In the genomic region with DNA sequence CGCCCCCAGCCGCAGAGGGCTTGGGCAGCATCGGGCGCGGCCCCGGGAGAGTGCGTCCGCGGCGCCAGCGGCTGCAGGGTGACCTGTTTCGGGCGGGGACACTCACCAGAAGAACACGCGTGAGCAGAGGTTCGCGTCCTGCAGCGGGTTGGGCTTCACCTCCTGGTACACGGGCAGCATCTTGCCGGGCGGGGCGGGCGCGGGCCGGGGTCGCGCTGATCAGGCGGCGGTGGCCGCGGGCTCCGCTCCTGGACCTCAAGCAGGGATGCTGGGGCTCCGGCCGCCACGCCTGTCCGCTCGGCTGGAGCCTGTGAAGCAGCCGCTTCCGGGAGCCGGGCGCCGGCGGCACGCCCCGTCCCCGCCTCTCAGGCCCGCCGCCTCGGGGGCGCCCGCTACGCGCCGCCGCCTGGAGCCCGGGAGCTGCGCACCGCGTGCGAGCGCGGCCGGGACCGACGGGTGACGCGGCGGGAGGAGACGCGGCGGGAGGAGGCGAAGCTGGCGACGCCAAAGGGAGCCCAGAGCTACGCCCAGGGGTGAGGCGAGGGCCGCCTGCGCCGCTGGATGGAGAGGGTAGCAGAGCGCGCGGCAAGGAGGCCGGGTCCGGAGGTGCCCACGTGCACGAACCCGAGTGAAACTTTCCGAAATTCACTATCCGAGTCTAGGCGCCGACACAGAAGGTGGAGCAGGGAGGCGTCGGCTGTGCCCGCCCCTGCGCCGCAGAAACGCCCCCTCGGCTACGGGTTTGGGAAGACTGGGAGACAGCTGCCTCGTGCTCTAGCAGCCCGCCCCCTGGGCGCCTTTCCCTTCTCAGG, we compare ENCODE assay signal across 1 cellular context.
A peak's percentile ranks its signal among the peaks of the same experiment; 100 is the strongest.
TF ChIP-seq lines count a peak whose summit lies in the region.

A gene with protein sequence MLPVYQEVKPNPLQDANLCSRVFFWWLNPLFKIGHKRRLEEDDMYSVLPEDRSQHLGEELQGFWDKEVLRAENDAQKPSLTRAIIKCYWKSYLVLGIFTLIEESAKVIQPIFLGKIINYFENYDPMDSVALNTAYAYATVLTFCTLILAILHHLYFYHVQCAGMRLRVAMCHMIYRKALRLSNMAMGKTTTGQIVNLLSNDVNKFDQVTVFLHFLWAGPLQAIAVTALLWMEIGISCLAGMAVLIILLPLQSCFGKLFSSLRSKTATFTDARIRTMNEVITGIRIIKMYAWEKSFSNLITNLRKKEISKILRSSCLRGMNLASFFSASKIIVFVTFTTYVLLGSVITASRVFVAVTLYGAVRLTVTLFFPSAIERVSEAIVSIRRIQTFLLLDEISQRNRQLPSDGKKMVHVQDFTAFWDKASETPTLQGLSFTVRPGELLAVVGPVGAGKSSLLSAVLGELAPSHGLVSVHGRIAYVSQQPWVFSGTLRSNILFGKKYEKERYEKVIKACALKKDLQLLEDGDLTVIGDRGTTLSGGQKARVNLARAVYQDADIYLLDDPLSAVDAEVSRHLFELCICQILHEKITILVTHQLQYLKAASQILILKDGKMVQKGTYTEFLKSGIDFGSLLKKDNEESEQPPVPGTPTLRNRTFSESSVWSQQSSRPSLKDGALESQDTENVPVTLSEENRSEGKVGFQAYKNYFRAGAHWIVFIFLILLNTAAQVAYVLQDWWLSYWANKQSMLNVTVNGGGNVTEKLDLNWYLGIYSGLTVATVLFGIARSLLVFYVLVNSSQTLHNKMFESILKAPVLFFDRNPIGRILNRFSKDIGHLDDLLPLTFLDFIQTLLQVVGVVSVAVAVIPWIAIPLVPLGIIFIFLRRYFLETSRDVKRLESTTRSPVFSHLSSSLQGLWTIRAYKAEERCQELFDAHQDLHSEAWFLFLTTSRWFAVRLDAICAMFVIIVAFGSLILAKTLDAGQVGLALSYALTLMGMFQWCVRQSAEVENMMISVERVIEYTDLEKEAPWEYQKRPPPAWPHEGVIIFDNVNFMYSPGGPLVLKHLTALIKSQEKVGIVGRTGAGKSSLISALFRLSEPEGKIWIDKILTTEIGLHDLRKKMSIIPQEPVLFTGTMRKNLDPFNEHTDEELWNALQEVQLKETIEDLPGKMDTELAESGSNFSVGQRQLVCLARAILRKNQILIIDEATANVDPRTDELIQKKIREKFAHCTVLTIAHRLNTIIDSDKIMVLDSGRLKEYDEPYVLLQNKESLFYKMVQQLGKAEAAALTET (N-terminal part only) (minus strand): TSS at position 317 of the 812 bp plus-strand sequence. CDS start 137 bp downstream, at position 180.

TF ChIP-seq in HepG2, 621 proteins besides CTCF, POLR2A, EP300 and RAD21 (continued from another document):
- TF ChIP-seq, protein P1, sequence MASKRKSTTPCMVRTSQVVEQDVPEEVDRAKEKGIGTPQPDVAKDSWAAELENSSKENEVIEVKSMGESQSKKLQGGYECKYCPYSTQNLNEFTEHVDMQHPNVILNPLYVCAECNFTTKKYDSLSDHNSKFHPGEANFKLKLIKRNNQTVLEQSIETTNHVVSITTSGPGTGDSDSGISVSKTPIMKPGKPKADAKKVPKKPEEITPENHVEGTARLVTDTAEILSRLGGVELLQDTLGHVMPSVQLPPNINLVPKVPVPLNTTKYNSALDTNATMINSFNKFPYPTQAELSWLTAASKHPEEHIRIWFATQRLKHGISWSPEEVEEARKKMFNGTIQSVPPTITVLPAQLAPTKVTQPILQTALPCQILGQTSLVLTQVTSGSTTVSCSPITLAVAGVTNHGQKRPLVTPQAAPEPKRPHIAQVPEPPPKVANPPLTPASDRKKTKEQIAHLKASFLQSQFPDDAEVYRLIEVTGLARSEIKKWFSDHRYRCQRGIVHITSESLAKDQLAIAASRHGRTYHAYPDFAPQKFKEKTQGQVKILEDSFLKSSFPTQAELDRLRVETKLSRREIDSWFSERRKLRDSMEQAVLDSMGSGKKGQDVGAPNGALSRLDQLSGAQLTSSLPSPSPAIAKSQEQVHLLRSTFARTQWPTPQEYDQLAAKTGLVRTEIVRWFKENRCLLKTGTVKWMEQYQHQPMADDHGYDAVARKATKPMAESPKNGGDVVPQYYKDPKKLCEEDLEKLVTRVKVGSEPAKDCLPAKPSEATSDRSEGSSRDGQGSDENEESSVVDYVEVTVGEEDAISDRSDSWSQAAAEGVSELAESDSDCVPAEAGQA (IDR thresholded peaks at IDR 0.05; ENCODE audit: low read depth), result 0 out of 2 replicates have a peak, but pooled peaks have one; percentile 5
- TF ChIP-seq, protein P1 (CRISPR knock-in tag; IDR thresholded peaks at IDR 0.05; ENCODE audit: borderline replicate concordance), result no peak
- TF ChIP-seq GPN1 (CRISPR knock-in tag; IDR thresholded peaks at IDR 0.05; ENCODE audit: borderline replicate concordance) (no peak), ZNF354B (CRISPR knock-in tag; IDR thresholded peaks at IDR 0.05) (peak; percentile 61; the same call in 1 of the 2 replicates), XRCC5 (optimal IDR thresholded peaks at IDR 0.05; ENCODE audit: low read length) (no peak), ZIK1 (CRISPR knock-in tag; IDR thresholded peaks at IDR 0.05; ENCODE audit: borderline replicate concordance, low read depth) (peak; percentile 85; the same call in 1 of the 2 replicates), ZNF264 (CRISPR knock-in tag; IDR thresholded peaks at IDR 0.05) (no peak), PCBP2 (optimal IDR thresholded peaks at IDR 0.05; ENCODE audit: low read depth, low read length, poor library complexity, severe bottlenecking) (no peak)
- TF ChIP-seq, protein P2, sequence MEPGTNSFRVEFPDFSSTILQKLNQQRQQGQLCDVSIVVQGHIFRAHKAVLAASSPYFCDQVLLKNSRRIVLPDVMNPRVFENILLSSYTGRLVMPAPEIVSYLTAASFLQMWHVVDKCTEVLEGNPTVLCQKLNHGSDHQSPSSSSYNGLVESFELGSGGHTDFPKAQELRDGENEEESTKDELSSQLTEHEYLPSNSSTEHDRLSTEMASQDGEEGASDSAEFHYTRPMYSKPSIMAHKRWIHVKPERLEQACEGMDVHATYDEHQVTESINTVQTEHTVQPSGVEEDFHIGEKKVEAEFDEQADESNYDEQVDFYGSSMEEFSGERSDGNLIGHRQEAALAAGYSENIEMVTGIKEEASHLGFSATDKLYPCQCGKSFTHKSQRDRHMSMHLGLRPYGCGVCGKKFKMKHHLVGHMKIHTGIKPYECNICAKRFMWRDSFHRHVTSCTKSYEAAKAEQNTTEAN (CRISPR knock-in tag; conservative IDR thresholded peaks at IDR 0.05), result peak; percentile 81
- TF ChIP-seq, protein P3, sequence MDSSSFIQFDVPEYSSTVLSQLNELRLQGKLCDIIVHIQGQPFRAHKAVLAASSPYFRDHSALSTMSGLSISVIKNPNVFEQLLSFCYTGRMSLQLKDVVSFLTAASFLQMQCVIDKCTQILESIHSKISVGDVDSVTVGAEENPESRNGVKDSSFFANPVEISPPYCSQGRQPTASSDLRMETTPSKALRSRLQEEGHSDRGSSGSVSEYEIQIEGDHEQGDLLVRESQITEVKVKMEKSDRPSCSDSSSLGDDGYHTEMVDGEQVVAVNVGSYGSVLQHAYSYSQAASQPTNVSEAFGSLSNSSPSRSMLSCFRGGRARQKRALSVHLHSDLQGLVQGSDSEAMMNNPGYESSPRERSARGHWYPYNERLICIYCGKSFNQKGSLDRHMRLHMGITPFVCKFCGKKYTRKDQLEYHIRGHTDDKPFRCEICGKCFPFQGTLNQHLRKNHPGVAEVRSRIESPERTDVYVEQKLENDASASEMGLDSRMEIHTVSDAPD (CRISPR knock-in tag; IDR thresholded peaks at IDR 0.05), result peak; percentile 69; the same call in 1 of the 2 replicates
